ENCODE assay signal across 1 cellular context in the genomic region with DNA sequence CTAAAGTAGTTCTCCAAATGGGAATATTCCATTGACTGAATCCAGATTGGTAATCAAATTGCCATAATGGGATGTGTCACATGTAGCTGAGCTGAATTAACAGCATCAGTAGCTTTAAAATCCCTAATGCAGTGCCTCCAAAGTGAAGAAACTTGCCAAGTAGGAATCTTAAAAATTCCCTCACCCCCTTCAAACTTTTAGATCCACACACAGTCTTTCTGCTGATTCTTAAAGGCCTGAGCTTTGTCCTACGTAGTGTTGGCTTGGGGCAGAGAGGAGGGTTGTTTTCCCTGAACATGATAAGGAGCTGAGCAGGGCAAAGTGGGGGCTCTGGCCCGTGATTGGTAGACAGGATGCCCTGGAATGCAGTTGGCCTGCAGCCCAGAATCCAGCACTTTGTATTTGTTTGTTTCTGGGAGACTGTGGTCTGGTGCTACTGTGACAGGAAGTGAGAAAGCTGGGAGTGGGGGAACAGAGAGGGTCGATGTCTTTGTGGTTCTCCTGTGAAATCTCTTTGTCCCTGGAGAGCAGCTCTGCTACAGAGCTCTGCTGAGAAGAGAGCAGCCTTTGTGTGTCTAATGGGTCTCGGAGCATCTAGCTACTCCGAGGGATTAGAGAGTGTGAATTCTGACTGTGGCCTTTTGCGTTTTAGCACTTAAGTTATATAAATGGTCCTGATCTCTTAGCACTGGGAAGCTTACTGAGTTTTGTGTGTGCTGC.
TF ChIP-seq lines count a peak whose summit lies in the region.

No MANE protein-coding gene starts in this region.

TF ChIP-seq in HepG2, 621 proteins besides CTCF, POLR2A, EP300 and RAD21 (continued from another document and continues in another):
- TF ChIP-seq, protein P1, sequence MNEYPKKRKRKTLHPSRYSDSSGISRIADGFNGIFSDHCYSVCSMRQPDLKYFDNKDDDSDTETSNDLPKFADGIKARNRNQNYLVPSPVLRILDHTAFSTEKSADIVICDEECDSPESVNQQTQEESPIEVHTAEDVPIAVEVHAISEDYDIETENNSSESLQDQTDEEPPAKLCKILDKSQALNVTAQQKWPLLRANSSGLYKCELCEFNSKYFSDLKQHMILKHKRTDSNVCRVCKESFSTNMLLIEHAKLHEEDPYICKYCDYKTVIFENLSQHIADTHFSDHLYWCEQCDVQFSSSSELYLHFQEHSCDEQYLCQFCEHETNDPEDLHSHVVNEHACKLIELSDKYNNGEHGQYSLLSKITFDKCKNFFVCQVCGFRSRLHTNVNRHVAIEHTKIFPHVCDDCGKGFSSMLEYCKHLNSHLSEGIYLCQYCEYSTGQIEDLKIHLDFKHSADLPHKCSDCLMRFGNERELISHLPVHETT (CRISPR knock-in tag; conservative IDR thresholded peaks at IDR 0.05), result no peak
- TF ChIP-seq SP1 (IDR thresholded peaks at IDR 0.05), result no peak
- TF ChIP-seq SP1 (CRISPR knock-in tag; IDR thresholded peaks at IDR 0.05), result no peak
- peak; percentile 63; the same call in 1 of the 2 replicates for TF ChIP-seq ZSCAN31 (CRISPR knock-in tag; IDR thresholded peaks at IDR 0.05; ENCODE audit: low read depth)
- TF ChIP-seq, protein P2, sequence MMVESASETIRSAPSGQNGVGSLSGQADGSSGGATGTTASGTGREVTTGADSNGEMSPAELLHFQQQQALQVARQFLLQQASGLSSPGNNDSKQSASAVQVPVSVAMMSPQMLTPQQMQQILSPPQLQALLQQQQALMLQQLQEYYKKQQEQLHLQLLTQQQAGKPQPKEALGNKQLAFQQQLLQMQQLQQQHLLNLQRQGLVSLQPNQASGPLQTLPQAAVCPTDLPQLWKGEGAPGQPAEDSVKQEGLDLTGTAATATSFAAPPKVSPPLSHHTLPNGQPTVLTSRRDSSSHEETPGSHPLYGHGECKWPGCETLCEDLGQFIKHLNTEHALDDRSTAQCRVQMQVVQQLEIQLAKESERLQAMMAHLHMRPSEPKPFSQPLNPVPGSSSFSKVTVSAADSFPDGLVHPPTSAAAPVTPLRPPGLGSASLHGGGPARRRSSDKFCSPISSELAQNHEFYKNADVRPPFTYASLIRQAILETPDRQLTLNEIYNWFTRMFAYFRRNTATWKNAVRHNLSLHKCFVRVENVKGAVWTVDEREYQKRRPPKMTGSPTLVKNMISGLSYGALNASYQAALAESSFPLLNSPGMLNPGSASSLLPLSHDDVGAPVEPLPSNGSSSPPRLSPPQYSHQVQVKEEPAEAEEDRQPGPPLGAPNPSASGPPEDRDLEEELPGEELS (CRISPR knock-in tag; IDR thresholded peaks at IDR 0.05), result peak; percentile 95
- TF ChIP-seq ELF4 (CRISPR knock-in tag; IDR thresholded peaks at IDR 0.05; ENCODE audit: borderline replicate concordance), result no peak; the same call in 1 of the 2 replicates
- peak; percentile 77; the same call in 1 of the 2 replicates for TF ChIP-seq HNF4G (IDR thresholded peaks at IDR 0.05; ENCODE audit: borderline replicate concordance, low read depth, low read length)
- peak; percentile 29; the same call in 1 of the 2 replicates for TF ChIP-seq HNF4G (CRISPR knock-in tag; IDR thresholded peaks at IDR 0.05; ENCODE audit: borderline replicate concordance, low read depth)
- TF ChIP-seq ZNF292 (CRISPR knock-in tag; IDR thresholded peaks at IDR 0.05; ENCODE audit: borderline replicate concordance, low read depth), result peak; percentile 69; the same call in 1 of the 2 replicates
- TF ChIP-seq CEBPB (IDR thresholded peaks at IDR 0.05; ENCODE audit: borderline replicate concordance, low read depth, low read length), result no peak
- TF ChIP-seq ZFP41 (CRISPR knock-in tag; IDR thresholded peaks at IDR 0.05; ENCODE audit: borderline replicate concordance), result no peak
- peak; percentile 77 for TF ChIP-seq SKI (IDR thresholded peaks at IDR 0.05; ENCODE audit: partially characterized antibody)
- TF ChIP-seq ZNF501 (CRISPR knock-in tag; IDR thresholded peaks at IDR 0.05), result peak; percentile 58
- no peak for TF ChIP-seq ZNF484 (CRISPR knock-in tag; IDR thresholded peaks at IDR 0.05; ENCODE audit: borderline replicate concordance, low read depth)
- TF ChIP-seq NONO (IDR thresholded peaks at IDR 0.05), result no peak
- peak; percentile 79 for TF ChIP-seq NONO (CRISPR knock-in tag; conservative IDR thresholded peaks at IDR 0.05)
- peak; percentile 57; the same call in 1 of the 2 replicates for TF ChIP-seq TARDBP (CRISPR knock-in tag; IDR thresholded peaks at IDR 0.05)
- TF ChIP-seq ZNF446 (CRISPR knock-in tag; IDR thresholded peaks at IDR 0.05), result no peak
- TF ChIP-seq KAT7 (CRISPR knock-in tag; IDR thresholded peaks at IDR 0.05; ENCODE audit: borderline replicate concordance), result no peak
- TF ChIP-seq, protein P3, sequence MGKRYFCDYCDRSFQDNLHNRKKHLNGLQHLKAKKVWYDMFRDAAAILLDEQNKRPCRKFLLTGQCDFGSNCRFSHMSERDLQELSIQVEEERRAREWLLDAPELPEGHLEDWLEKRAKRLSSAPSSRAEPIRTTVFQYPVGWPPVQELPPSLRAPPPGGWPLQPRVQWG (CRISPR knock-in tag; IDR thresholded peaks at IDR 0.05; ENCODE audit: borderline replicate concordance, low read depth), result no peak
- peak; percentile 87 for TF ChIP-seq DPF2 (CRISPR knock-in tag; IDR thresholded peaks at IDR 0.05; ENCODE audit: borderline replicate concordance, low read depth)
- peak; percentile 33; the same call in 1 of the 2 replicates for TF ChIP-seq ZMYM2 (CRISPR knock-in tag; IDR thresholded peaks at IDR 0.05)
- TF ChIP-seq NFKB2 (CRISPR knock-in tag; IDR thresholded peaks at IDR 0.05; ENCODE audit: borderline replicate concordance), result no peak
- no peak for TF ChIP-seq ZZZ3 (CRISPR knock-in tag; IDR thresholded peaks at IDR 0.05; ENCODE audit: borderline replicate concordance)
- no peak for TF ChIP-seq GTF2F1 (IDR thresholded peaks at IDR 0.05; ENCODE audit: low read length)
- TF ChIP-seq NFE2L2 (IDR thresholded peaks at IDR 0.05; ENCODE audit: low read length), result no peak
- no peak for TF ChIP-seq ZBTB38 (CRISPR knock-in tag; IDR thresholded peaks at IDR 0.05)
- TF ChIP-seq, protein P4, sequence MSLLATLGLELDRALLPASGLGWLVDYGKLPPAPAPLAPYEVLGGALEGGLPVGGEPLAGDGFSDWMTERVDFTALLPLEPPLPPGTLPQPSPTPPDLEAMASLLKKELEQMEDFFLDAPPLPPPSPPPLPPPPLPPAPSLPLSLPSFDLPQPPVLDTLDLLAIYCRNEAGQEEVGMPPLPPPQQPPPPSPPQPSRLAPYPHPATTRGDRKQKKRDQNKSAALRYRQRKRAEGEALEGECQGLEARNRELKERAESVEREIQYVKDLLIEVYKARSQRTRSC (CRISPR knock-in tag; IDR thresholded peaks at IDR 0.05; ENCODE audit: low read depth), result no peak
- TF ChIP-seq, protein P5, sequence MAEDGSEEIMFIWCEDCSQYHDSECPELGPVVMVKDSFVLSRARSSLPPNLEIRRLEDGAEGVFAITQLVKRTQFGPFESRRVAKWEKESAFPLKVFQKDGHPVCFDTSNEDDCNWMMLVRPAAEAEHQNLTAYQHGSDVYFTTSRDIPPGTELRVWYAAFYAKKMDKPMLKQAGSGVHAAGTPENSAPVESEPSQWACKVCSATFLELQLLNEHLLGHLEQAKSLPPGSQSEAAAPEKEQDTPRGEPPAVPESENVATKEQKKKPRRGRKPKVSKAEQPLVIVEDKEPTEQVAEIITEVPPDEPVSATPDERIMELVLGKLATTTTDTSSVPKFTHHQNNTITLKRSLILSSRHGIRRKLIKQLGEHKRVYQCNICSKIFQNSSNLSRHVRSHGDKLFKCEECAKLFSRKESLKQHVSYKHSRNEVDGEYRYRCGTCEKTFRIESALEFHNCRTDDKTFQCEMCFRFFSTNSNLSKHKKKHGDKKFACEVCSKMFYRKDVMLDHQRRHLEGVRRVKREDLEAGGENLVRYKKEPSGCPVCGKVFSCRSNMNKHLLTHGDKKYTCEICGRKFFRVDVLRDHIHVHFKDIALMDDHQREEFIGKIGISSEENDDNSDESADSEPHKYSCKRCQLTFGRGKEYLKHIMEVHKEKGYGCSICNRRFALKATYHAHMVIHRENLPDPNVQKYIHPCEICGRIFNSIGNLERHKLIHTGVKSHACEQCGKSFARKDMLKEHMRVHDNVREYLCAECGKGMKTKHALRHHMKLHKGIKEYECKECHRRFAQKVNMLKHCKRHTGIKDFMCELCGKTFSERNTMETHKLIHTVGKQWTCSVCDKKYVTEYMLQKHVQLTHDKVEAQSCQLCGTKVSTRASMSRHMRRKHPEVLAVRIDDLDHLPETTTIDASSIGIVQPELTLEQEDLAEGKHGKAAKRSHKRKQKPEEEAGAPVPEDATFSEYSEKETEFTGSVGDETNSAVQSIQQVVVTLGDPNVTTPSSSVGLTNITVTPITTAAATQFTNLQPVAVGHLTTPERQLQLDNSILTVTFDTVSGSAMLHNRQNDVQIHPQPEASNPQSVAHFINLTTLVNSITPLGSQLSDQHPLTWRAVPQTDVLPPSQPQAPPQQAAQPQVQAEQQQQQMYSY (CRISPR knock-in tag; IDR thresholded peaks at IDR 0.05), result no peak
- TF ChIP-seq, protein P6, sequence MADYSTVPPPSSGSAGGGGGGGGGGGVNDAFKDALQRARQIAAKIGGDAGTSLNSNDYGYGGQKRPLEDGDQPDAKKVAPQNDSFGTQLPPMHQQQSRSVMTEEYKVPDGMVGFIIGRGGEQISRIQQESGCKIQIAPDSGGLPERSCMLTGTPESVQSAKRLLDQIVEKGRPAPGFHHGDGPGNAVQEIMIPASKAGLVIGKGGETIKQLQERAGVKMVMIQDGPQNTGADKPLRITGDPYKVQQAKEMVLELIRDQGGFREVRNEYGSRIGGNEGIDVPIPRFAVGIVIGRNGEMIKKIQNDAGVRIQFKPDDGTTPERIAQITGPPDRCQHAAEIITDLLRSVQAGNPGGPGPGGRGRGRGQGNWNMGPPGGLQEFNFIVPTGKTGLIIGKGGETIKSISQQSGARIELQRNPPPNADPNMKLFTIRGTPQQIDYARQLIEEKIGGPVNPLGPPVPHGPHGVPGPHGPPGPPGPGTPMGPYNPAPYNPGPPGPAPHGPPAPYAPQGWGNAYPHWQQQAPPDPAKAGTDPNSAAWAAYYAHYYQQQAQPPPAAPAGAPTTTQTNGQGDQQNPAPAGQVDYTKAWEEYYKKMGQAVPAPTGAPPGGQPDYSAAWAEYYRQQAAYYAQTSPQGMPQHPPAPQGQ (CRISPR knock-in tag; IDR thresholded peaks at IDR 0.05; ENCODE audit: borderline replicate concordance), result no peak
- TF ChIP-seq TEAD2 (CRISPR knock-in tag; IDR thresholded peaks at IDR 0.05), result no peak
- TF ChIP-seq POLR2AphosphoS5 (IDR thresholded peaks at IDR 0.05; ENCODE audit: low read depth, low read length), result peak; percentile 68
- no peak for TF ChIP-seq HDAC6 (IDR thresholded peaks at IDR 0.05; ENCODE audit: low read depth, low read length)
- TF ChIP-seq ZNF674 (CRISPR knock-in tag; IDR thresholded peaks at IDR 0.05; ENCODE audit: low read depth), result no peak
- 0 out of 2 replicates have a peak, but pooled peaks have one; percentile 59 for TF ChIP-seq ZNF709 (CRISPR knock-in tag; IDR thresholded peaks at IDR 0.05)
- TF ChIP-seq ZNF720 (CRISPR knock-in tag; IDR thresholded peaks at IDR 0.05), result no peak
- TF ChIP-seq, protein P7, sequence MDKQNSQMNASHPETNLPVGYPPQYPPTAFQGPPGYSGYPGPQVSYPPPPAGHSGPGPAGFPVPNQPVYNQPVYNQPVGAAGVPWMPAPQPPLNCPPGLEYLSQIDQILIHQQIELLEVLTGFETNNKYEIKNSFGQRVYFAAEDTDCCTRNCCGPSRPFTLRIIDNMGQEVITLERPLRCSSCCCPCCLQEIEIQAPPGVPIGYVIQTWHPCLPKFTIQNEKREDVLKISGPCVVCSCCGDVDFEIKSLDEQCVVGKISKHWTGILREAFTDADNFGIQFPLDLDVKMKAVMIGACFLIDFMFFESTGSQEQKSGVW (CRISPR knock-in tag; IDR thresholded peaks at IDR 0.05; ENCODE audit: borderline replicate concordance), result no peak
- TF ChIP-seq, protein P8, sequence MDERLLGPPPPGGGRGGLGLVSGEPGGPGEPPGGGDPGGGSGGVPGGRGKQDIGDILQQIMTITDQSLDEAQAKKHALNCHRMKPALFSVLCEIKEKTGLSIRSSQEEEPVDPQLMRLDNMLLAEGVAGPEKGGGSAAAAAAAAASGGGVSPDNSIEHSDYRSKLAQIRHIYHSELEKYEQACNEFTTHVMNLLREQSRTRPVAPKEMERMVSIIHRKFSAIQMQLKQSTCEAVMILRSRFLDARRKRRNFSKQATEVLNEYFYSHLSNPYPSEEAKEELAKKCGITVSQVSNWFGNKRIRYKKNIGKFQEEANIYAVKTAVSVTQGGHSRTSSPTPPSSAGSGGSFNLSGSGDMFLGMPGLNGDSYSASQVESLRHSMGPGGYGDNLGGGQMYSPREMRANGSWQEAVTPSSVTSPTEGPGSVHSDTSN (CRISPR knock-in tag; IDR thresholded peaks at IDR 0.05), result no peak
- TF ChIP-seq ZNF766 (CRISPR knock-in tag; IDR thresholded peaks at IDR 0.05; ENCODE audit: borderline replicate concordance), result no peak
- no peak; the same call in 1 of the 2 replicates for TF ChIP-seq ZNF431 (CRISPR knock-in tag; IDR thresholded peaks at IDR 0.05; ENCODE audit: borderline replicate concordance, low read depth)
- TF ChIP-seq ETV5 (CRISPR knock-in tag; IDR thresholded peaks at IDR 0.05; ENCODE audit: borderline replicate concordance), result peak; percentile 98
- TF ChIP-seq MYNN (CRISPR knock-in tag; IDR thresholded peaks at IDR 0.05; ENCODE audit: low read depth), result no peak
- TF ChIP-seq, protein P9, sequence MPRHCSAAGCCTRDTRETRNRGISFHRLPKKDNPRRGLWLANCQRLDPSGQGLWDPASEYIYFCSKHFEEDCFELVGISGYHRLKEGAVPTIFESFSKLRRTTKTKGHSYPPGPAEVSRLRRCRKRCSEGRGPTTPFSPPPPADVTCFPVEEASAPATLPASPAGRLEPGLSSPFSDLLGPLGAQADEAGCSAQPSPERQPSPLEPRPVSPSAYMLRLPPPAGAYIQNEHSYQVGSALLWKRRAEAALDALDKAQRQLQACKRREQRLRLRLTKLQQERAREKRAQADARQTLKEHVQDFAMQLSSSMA (CRISPR knock-in tag; IDR thresholded peaks at IDR 0.05), result no peak
